9 cellular contexts compared by ENCODE assay signal in genomic region chr11:8006349-8006977, GRCh38. TPM values are rescaled to one million over a fixed set of nuclear protein-coding genes. Genes with fewer than 3 reads are reported as not detected.
A peak's percentile ranks its signal among the peaks of the same experiment; 100 is the strongest.
DNase-seq lines count a peak whose midpoint lies in the region; ATAC-seq and TF ChIP-seq lines count a peak whose summit lies in the region.
"Had no signal": no experiment of that assay in that cellular context is flagged by ENCODE, and none has a peak within 500 bp of the region (broad histone marks: within the 10 kb centered on the region; RNA-seq: fewer than 3 reads in every experiment).

No MANE protein-coding gene starts in this region.

- no peak overlapping the region for H3K4me2 ChIP-seq in DOHH2 (ENCODE audit: low read length)

- POLR2A ChIA-PET in Panc1 (lab: Charles Lee): interaction anchor here (1.1 kb wide), 1 partner anchor 19 kb away, joined by 3 read pairs; the partner anchor contains the start of gene EIF3F

- no peak overlapping the region for H3K27ac ChIP-seq in DOHH2 (ENCODE audit: low read depth, low read length)
- no peak overlapping the region for H3K27ac ChIP-seq in Panc1 (ENCODE audit: low read length)
- no peak overlapping the region for H3K27ac ChIP-seq in left ventricle myocardium inferior (replicated peaks)

- CTCF ChIA-PET in Panc1 (lab: Charles Lee): interaction anchor here (0.6 to 2.5 kb wide), 14 partner anchors 20 to 1500 kb away, joined by 3 to 80 read pairs (median 3); partner anchors contain the start of genes EIF3F and LMO1

- no TSS peak for BruUV-seq in Panc1 (replicated peaks; lab: Mats Ljungman, UMichigan)

- DNase-seq in HuH-7.5 (ENCODE audit: low spot score) (peak; percentile 64), Panc1 (ENCODE audit: low read depth, low spot score) (peak; percentile 77), amniotic epithelial cell (ENCODE audit: low read depth) (peak; percentile 61), left ventricle myocardium inferior (peak; percentile 31), retina (peak; percentile 69), KG1 (lab: John Stamatoyannopoulos, UW) (no peak)

- ATAC-seq in GM21576 (IDR thresholded peaks at IDR 0.05; ENCODE audit: unreplicated experiment) (peak; percentile 76), Panc1 (peak; percentile 95)

- 0 out of 2 replicates have a peak, but pooled peaks cover 1% of the 10 kb centered on the region for H3K27me3 ChIP-seq in DOHH2 (ENCODE audit: control insufficient read depth, low read length)
- peaks cover 2% of the 10 kb centered on the region; the same call in 1 of the 2 replicates for H3K27me3 ChIP-seq in Panc1 (ENCODE audit: control insufficient read depth, insufficient read depth, low read length)
- H3K27me3 ChIP-seq in left ventricle myocardium inferior (ENCODE audit: low read depth): no peaks in the 10 kb centered on the region

- H3K9me3 ChIP-seq in DOHH2 (ENCODE audit: control insufficient read depth, insufficient read depth, low read length): no peaks in the 10 kb centered on the region
- H3K9me3 ChIP-seq in Panc1 (ENCODE audit: control insufficient read depth, insufficient read depth, low read depth, low read length): no peaks in the 10 kb centered on the region
- H3K9me3 ChIP-seq in left ventricle myocardium inferior (replicated peaks): no peaks in the 10 kb centered on the region

- no peak overlapping the region for H3K4me3 ChIP-seq in DOHH2 (ENCODE audit: low read length)
- no peak overlapping the region for H3K4me3 ChIP-seq in Panc1 (ENCODE audit: low read depth in 2 of 2, low read length in 2 of 2)
- H3K4me3 ChIP-seq in left ventricle myocardium inferior: no peak overlapping the region

- peak; percentile 89 for TF ChIP-seq CTCF in DOHH2 (IDR thresholded peaks at IDR 0.05; ENCODE audit: low read depth, low read length, poor library complexity, severe bottlenecking)
- peak; percentile 98 for TF ChIP-seq CTCF in Panc1 (IDR thresholded peaks at IDR 0.05)
- peak; percentile 88 for TF ChIP-seq CTCF in left ventricle myocardium inferior (IDR thresholded peaks at IDR 0.05; ENCODE audit: borderline replicate concordance)

- no peaks in the 10 kb centered on the region for H3K36me3 ChIP-seq in DOHH2 (ENCODE audit: control insufficient read depth, low read length)
- H3K36me3 ChIP-seq in Panc1 (ENCODE audit: control insufficient read depth, insufficient read depth, low read length): no peaks in the 10 kb centered on the region
- H3K36me3 ChIP-seq in left ventricle myocardium inferior: no peaks in the 10 kb centered on the region

- intact Hi-C loops in Panc1 (cut with micrococcal nuclease; ENCODE audit: unreplicated experiment): loop anchor here (1.0 to 10.0 kb wide), 4 partner anchors 86 to 558 kb away; partner anchors contain the start of gene LMO1
- intact Hi-C loops in left ventricle myocardium inferior (cut with micrococcal nuclease): no loop called here

- no peaks in the 10 kb centered on the region for H3K79me2 ChIP-seq in DOHH2 (ENCODE audit: control insufficient read depth, low read length)

- H3K4me1 ChIP-seq in DOHH2 (ENCODE audit: control insufficient read depth, low read length) (no peaks in the 10 kb centered on the region), Panc1 (ENCODE audit: control insufficient read depth, insufficient read depth, low read length) (no peaks in the 10 kb centered on the region), left ventricle myocardium inferior (no peaks in the 10 kb centered on the region)

- in situ Hi-C loops in Panc1 (cut with HindIII; ENCODE audit: low pct_unique_long_range_greater_than_20kb, low sequenced_read_pairs): no loop called here

- peaks cover 3% of the 10 kb centered on the region; the same call in 1 of the 2 replicates for H3F3A ChIP-seq in DOHH2 (ENCODE audit: control insufficient read depth, insufficient read depth)

- no peaks in the 10 kb centered on the region for H4K20me1 ChIP-seq in DOHH2 (ENCODE audit: control insufficient read depth, insufficient read depth, low read depth, low read length)

- no peaks in the 10 kb centered on the region for H3K9me2 ChIP-seq in DOHH2 (replicated peaks; ENCODE audit: control insufficient read depth, low read length)

RNA-seq across cellular contexts. Expression of gene EIF3F, which starts 19.3 kb away (rescaled TPM):
- 387 TPM for total RNA-seq in Panc1 (2021; ENCODE audit: unreplicated experiment)
- 395 TPM for polyA plus RNA-seq in Panc1 (2012; ENCODE audit: insufficient read length)
- 151 TPM for total RNA-seq in left ventricle myocardium inferior

RNA-seq across cellular contexts. Expression of gene NLRP10, which starts 41.2 kb away (rescaled TPM):
- total RNA-seq in Panc1 (2021; ENCODE audit: unreplicated experiment): not detected
- not detected for polyA plus RNA-seq in Panc1 (2012; ENCODE audit: insufficient read length)
- not detected for total RNA-seq in left ventricle myocardium inferior
- polyA plus RNA-seq: adipose tissue had no signal
